In genomic region chr7:38962028-38962427, GRCh38 we compare ENCODE assay signal across 29 cellular contexts. TPM values are rescaled to one million over a fixed set of nuclear protein-coding genes. Genes with fewer than 3 reads are reported as not detected.
"Had no signal": no experiment of that assay in that cellular context is flagged by ENCODE, and none has a peak within 500 bp of the region (broad histone marks: within the 10 kb centered on the region; RNA-seq: fewer than 3 reads in every experiment).

No MANE protein-coding gene starts in this region.

- ATAC-seq: activated naive CD4-positive, alpha-beta T cell treated with anti-CD3 and anti-CD28 coated beads, Interleukin-2, amount 50 U/mL, for 72 hours; activated T-cell treated with anti-CD3 and anti-CD28 coated beads, Interleukin-2, amount 50 U/mL, for 72 hours; esophagus mucosa; foreskin keratinocyte; gastroesophageal sphincter; heart right ventricle; T-helper 17 cell had no signal

- DNase-seq: activated CD4-positive, alpha-beta memory T cell treated with anti-CD3 and anti-CD28 coated beads, Interleukin-2, amount 10 ng/mL, durations not matched to agents 7 days and 5 days; activated CD4-positive, alpha-beta T cell treated with anti-CD3 and anti-CD28 coated beads for 1 hour; activated CD4-positive, alpha-beta T cell treated with anti-CD3 and anti-CD28 coated beads for 4 hours; activated CD4-positive, alpha-beta T cell treated with anti-CD3 and anti-CD28 coated beads, Interleukin-2, amount 10 ng/mL, durations not matched to agents 7 days and 5 days; activated CD4-positive, alpha-beta T cell treated with anti-CD3 and anti-CD28 coated beads, Interleukin-2, amount 50 U/mL, for 4 hours; activated CD8-positive, alpha-beta memory T cell treated with anti-CD3 and anti-CD28 coated beads, Interleukin-2, amount 50 U/mL, for 48 hours; activated gamma-delta T cell; activated naive CD4-positive, alpha-beta T cell; activated naive CD4-positive, alpha-beta T cell treated with anti-CD3 and anti-CD28 coated beads, Interleukin-2, amount 10 ng/mL, durations not matched to agents 7 days and 5 days; activated naive CD8-positive, alpha-beta T cell treated with anti-CD3 and anti-CD28 coated beads, Interleukin-2, amount 10 ng/mL, durations not matched to agents 7 days and 5 days; activated T-cell treated with anti-CD3 and anti-CD28 coated beads for 4 hours; activated T-cell treated with anti-CD3 and anti-CD28 coated beads, Interleukin-2, amount 50 U/mL, for 24 hours; activated T-cell treated with anti-CD3 and anti-CD28 coated beads, Interleukin-2, amount 50 U/mL, for 72 hours; brain microvascular endothelial cell; cortex of kidney; dermis blood vessel endothelial cell; effector CD4-positive, alpha-beta T cell; foreskin keratinocyte; heart right ventricle; T-helper 1 cell; T-helper 17 cell; T1000 had no signal

- H3K27ac ChIP-seq: brain microvascular endothelial cell, foreskin keratinocyte, gastroesophageal sphincter, heart right ventricle had no signal

- H3K4me3 ChIP-seq: gastroesophageal sphincter, heart right ventricle had no signal

- H3K4me1 ChIP-seq: foreskin keratinocyte, gastroesophageal sphincter, heart right ventricle had no signal

- H3K36me3 ChIP-seq: brain microvascular endothelial cell, gastroesophageal sphincter, heart right ventricle had no signal

- FAIRE-seq: astrocyte, bronchial epithelial cell had no signal

- H3K27me3 ChIP-seq: brain microvascular endothelial cell, foreskin keratinocyte, gastroesophageal sphincter had no signal

RNA-seq across cellular contexts. Expression of gene POU6F2, which starts 15.7 kb away (rescaled TPM):
- total RNA-seq: activated CD4-positive, alpha-beta memory T cell treated with anti-CD3 and anti-CD28 coated beads, Interleukin-2, amount 10 ng/mL, durations not matched to agents 7 days and 5 days; bronchial epithelial cell; dermis blood vessel endothelial cell; epithelial cell of proximal tubule; foreskin keratinocyte; glomerular endothelial cell had no signal
- polyA plus RNA-seq: foreskin keratinocyte had no signal
